Comparison of ENCODE assay signal across 1 cellular context in genomic region chr7:2420216-2420933, GRCh38.
TF ChIP-seq lines count a peak whose summit lies in the region.

No MANE protein-coding gene starts in this region.

TF ChIP-seq in H1, 55 proteins besides CTCF, POLR2A, EP300 and RAD21:
- no peak for TF ChIP-seq SIRT6 (IDR thresholded peaks at IDR 0.05; ENCODE audit: low read length)
- TF ChIP-seq GTF2F1 (IDR thresholded peaks at IDR 0.05; ENCODE audit: borderline replicate concordance, low read depth, low read length), result no peak
- no peak for TF ChIP-seq PHF8 (conservative IDR thresholded peaks at IDR 0.05; ENCODE audit: low read depth, low read length)
- no peak for TF ChIP-seq CTBP2 (IDR thresholded peaks at IDR 0.05; ENCODE audit: borderline replicate concordance, insufficient read depth, insufficient read length, low read length)
- TF ChIP-seq EZH2 (IDR thresholded peaks at IDR 0.05; ENCODE audit: low read depth, low read length, severe bottlenecking), result no peak
- TF ChIP-seq SRF (IDR thresholded peaks at IDR 0.05; ENCODE audit: low read depth, low read length), result no peak
- no peak for TF ChIP-seq MAX (IDR thresholded peaks at IDR 0.05)
- TF ChIP-seq YY1 (IDR thresholded peaks at IDR 0.05; ENCODE audit: low read depth, low read length), result no peak
- TF ChIP-seq KDM1A (IDR thresholded peaks at IDR 0.05; ENCODE audit: borderline replicate concordance, low read length), result no peak
- no peak for TF ChIP-seq CBX8 (IDR thresholded peaks at IDR 0.05; ENCODE audit: borderline replicate concordance, low read depth, low read length)
- no peak for TF ChIP-seq HDAC6 (IDR thresholded peaks at IDR 0.05; ENCODE audit: low read depth, low read length)
- no peak for TF ChIP-seq KDM4A (IDR thresholded peaks at IDR 0.05; ENCODE audit: low read depth, low read length, severe bottlenecking)
- no peak for TF ChIP-seq SIN3A (conservative IDR thresholded peaks at IDR 0.05 in 1 of 2, IDR thresholded peaks at IDR 0.05 in 1 of 2; ENCODE audit: low read depth in 1 of 2, low read length in 2 of 2)
- TF ChIP-seq GABPA (IDR thresholded peaks at IDR 0.05; ENCODE audit: borderline replicate concordance, insufficient read depth, low read length), result no peak
- no peak for TF ChIP-seq ATF3 (IDR thresholded peaks at IDR 0.05; ENCODE audit: insufficient read depth, low read depth, low read length)
- no peak for TF ChIP-seq BACH1 (IDR thresholded peaks at IDR 0.05; ENCODE audit: low read length)
- no peak for TF ChIP-seq EGR1 (IDR thresholded peaks at IDR 0.05; ENCODE audit: borderline replicate concordance, low read depth, low read length)
- no peak for TF ChIP-seq CEBPB (IDR thresholded peaks at IDR 0.05; ENCODE audit: low read depth, low read length)
- no peak for TF ChIP-seq SP1 (IDR thresholded peaks at IDR 0.05; ENCODE audit: low read depth, low read length)
- no peak for TF ChIP-seq SIX5 (IDR thresholded peaks at IDR 0.05; ENCODE audit: low read depth, low read length)
